In the genomic region with DNA sequence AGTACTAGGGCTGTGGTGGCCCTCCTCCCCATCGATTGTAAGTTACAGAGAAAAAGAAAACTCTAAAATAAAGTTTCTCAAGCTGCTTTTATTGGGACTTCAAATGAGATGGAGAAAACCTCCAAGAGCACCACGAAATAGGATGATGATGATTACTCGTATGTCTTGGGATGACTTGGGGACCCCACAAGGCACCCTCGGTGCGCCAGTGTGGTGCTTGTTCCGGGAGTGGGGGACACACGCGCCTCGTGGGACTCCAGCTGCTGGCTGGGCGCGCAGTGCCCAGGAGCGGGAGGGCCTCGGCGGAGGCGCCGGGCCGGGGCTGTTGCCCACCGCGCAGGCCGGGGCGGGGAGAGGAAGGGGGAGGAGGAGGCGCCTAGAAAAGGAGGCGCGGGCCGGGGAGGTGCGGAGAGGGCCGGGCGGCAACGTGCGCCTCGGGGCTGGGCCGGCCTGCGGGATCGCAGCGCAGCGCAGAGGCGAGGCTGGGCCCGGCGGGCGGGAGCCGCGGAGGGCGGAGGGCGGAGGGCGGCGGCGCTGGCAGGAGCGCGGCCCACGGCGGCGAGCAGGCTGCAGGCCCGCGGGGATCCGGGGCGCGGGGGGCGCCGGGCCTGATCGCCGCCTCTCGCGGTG, we compare ENCODE assay signal across 11 cellular contexts. TPM values are rescaled to one million over a fixed set of nuclear protein-coding genes. Genes with fewer than 3 reads are reported as not detected.
DNase-seq lines count a peak whose midpoint lies in the region; ATAC-seq and TF ChIP-seq lines count a peak whose summit lies in the region.
"Had no signal": no experiment of that assay in that cellular context is flagged by ENCODE, and none has a peak within 500 bp of the region (broad histone marks: within the 10 kb centered on the region; RNA-seq: fewer than 3 reads in every experiment).

A gene with protein sequence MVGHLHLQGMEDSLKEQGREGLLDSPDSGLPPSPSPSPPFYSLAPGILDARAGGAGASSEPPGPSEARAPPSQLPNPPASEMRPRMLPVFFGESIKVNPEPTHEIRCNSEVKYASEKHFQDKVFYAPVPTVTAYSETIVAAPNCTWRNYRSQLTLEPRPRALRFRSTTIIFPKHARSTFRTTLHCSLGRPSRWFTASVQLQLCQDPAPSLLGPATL (plus strand): TSS at position 408 of the 630 bp plus-strand sequence. CDS start 337 bp downstream, outside the sequence.

- H3K36me3 Mint-ChIP-seq in stimulated activated effector memory CD8-positive, alpha-beta T cell treated with anti-CD3 and anti-CD28 coated beads, Interleukin-12 subunit alpha, Interleukin-12 subunit beta, amount 100 ng/mL, for 72 hours: no peaks in the 10 kb centered on the region

- no peak for TF ChIP-seq POLR2A in body of pancreas (IDR thresholded peaks at IDR 0.05)

- WGBS in body of pancreas, 2 donors: 9 to 20% methylated on average over 15 to 40 of the region's 63 CpGs

- H3K4me3 Mint-ChIP-seq in stimulated activated effector memory CD8-positive, alpha-beta T cell treated with anti-CD3 and anti-CD28 coated beads, Interleukin-12 subunit alpha, Interleukin-12 subunit beta, amount 100 ng/mL, for 72 hours: no peak within 1 kb of the TSS
- H3K4me3 Mint-ChIP-seq: T-helper 1 cell treated with Interleukin-12 subunit alpha and Interleukin-12 subunit beta and Interleukin-4 antibody, amounts not matched to agents 30 μg/mL and 1 μg/mL, for 36 hours had no signal

- no peaks in the 10 kb centered on the region for H3K9me3 ChIP-seq in body of pancreas

- no peaks in the 10 kb centered on the region for H3K9me3 Mint-ChIP-seq in stimulated activated effector memory CD8-positive, alpha-beta T cell treated with anti-CD3 and anti-CD28 coated beads, Interleukin-12 subunit alpha, Interleukin-12 subunit beta, amount 100 ng/mL, for 72 hours
- H3K9me3 Mint-ChIP-seq: T-helper 1 cell treated with Interleukin-12 subunit alpha and Interleukin-12 subunit beta and Interleukin-4 antibody, amounts not matched to agents 30 μg/mL and 1 μg/mL, for 36 hours had no signal

- ATAC-seq in body of pancreas (peak; percentile 27), GM18502 (IDR thresholded peaks at IDR 0.05; ENCODE audit: poor library complexity, unreplicated experiment) (no peak), GM21423 (IDR thresholded peaks at IDR 0.05; ENCODE audit: unreplicated experiment) (no peak)
- peak; percentile 40 for ATAC-seq in stimulated activated effector memory CD8-positive, alpha-beta T cell treated with anti-CD3 and anti-CD28 coated beads, Interleukin-12 subunit alpha, Interleukin-12 subunit beta, amount 100 ng/mL, for 72 hours

- H3K27ac Mint-ChIP-seq in stimulated activated effector memory CD8-positive, alpha-beta T cell treated with anti-CD3 and anti-CD28 coated beads, Interleukin-12 subunit alpha, Interleukin-12 subunit beta, amount 100 ng/mL, for 72 hours: no peak within 1 kb of the TSS
- H3K27ac Mint-ChIP-seq: T-helper 1 cell treated with Interleukin-12 subunit alpha and Interleukin-12 subunit beta and Interleukin-4 antibody, amounts not matched to agents 30 μg/mL and 1 μg/mL, for 36 hours had no signal

- intact Hi-C loops in body of pancreas (cut with DNase I): no loop called here

- no peak for TF ChIP-seq CTCF in body of pancreas (IDR thresholded peaks at IDR 0.05)

- no peaks in the 10 kb centered on the region for H3K4me1 Mint-ChIP-seq in stimulated activated effector memory CD8-positive, alpha-beta T cell treated with anti-CD3 and anti-CD28 coated beads, Interleukin-12 subunit alpha, Interleukin-12 subunit beta, amount 100 ng/mL, for 72 hours

- no peaks in the 10 kb centered on the region for H3K36me3 ChIP-seq in body of pancreas (replicated peaks in 1 of 2; ENCODE audit: insufficient read depth in 1 of 2, low read depth in 2 of 2)

- H3K27ac ChIP-seq in body of pancreas: no peak within 1 kb of the TSS

- no peak within 1 kb of the TSS for H3K4me3 ChIP-seq in body of pancreas

- peak; percentile 12 for DNase-seq in NCI-H1092 treated with DMSO at 0.1 percent for 48 hours (lab: John Stamatoyannopoulos, UW)
- no peak for DNase-seq in NCI-H1092 (lab: John Stamatoyannopoulos, UW)
- no peak for DNase-seq in body of pancreas
- peak; percentile 76 for DNase-seq in islet precursor cell
- no peak for DNase-seq in stimulated activated effector memory CD8-positive, alpha-beta T cell treated with anti-CD3 and anti-CD28 coated beads, Interleukin-12 subunit alpha, Interleukin-12 subunit beta, amount 100 ng/mL, for 72 hours (ENCODE audit: low spot score in 2 of 2)
- DNase-seq in globus pallidus (ENCODE audit: low spot score): no peak
- DNase-seq: 8988T; effector memory CD4-positive, alpha-beta T cell had no signal

- peaks cover 0 to 12% of the 10 kb centered on the region in 2 donors for H3K27me3 ChIP-seq in body of pancreas

- H3K4me1 ChIP-seq in body of pancreas: peaks cover 14% of the 10 kb centered on the region

RNA-seq across cellular contexts. Expression of the gene that starts here (rescaled TPM):
- under 1 TPM in 1 of 2 donors, not detected in 1; 0.26 TPM for total RNA-seq in body of pancreas

Comparison
In these comparisons a context has a peak if more than half of its experiments do, and no peak if none do; other contexts are left out.
1. DNase-seq: peak in NCI-H1092 treated with DMSO at 0.1 percent for 48 hours (single experiment) and islet precursor cell (single experiment); none in NCI-H1092 (single experiment), body of pancreas (0 of 4), stimulated activated effector memory CD8-positive, alpha-beta T cell treated with anti-CD3 and anti-CD28 coated beads, Interleukin-12 subunit alpha, Interleukin-12 subunit beta, amount 100 ng/mL, for 72 hours (0 of 2) and globus pallidus (single experiment).
2. Peak in ATAC-seq in body of pancreas; RNA of the gene not detected or under 1 TPM.